ENCODE assay signal across 15 cellular contexts in the genomic region with DNA sequence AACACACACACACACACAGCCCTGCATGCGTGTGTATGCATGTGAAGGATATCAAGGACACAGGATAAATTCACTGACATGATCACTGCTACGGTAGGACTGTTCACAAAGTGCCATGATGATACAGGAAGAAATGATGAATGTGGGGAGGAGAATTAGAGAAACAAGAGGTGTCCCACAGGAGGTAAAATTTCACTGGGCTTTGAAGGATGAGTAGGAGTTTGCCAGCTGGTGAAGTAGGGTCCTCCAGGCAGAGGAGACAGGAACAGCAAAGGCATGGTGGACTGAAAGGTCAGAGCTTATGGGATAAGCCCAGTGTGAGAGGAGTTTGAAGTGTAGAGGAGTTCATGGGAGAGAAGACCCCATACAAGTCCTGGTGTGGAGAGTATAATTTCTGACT. TPM values are rescaled to one million over a fixed set of nuclear protein-coding genes. Genes with fewer than 3 reads are reported as not detected.
DNase-seq lines count a peak whose midpoint lies in the region; TF ChIP-seq lines count a peak whose summit lies in the region.
"Had no signal": no experiment of that assay in that cellular context is flagged by ENCODE, and none has a peak within 500 bp of the region (broad histone marks: within the 10 kb centered on the region; RNA-seq: fewer than 3 reads in every experiment).

No MANE protein-coding gene starts in this region.

- H3K4me1 Mint-ChIP-seq in Caco-2 (ENCODE audit: low read depth, unreplicated experiment) (peaks cover 78% of the 10 kb centered on the region), endodermal cell (peaks cover 74% of the 10 kb centered on the region)

- H3K27me3 ChIP-seq in BE2C (no peaks in the 10 kb centered on the region), Caco-2 (replicated peaks; ENCODE audit: control insufficient read depth, insufficient read depth, low read length) (no peaks in the 10 kb centered on the region), endodermal cell (ENCODE audit: control insufficient read depth, insufficient read depth, low read length, poor library complexity, severe bottlenecking) (peaks cover 42% of the 10 kb centered on the region), neutrophil (no peaks in the 10 kb centered on the region)
- H3K27me3 ChIP-seq: SJSA1 had no signal

- no peaks in the 10 kb centered on the region; the same call in 1 of the 2 replicates for H3K36me3 ChIP-seq in BE2C
- peaks cover 3% of the 10 kb centered on the region for H3K36me3 ChIP-seq in Caco-2 (ENCODE audit: control insufficient read depth, insufficient read depth, low read length)
- no peaks in the 10 kb centered on the region for H3K36me3 ChIP-seq in endodermal cell (ENCODE audit: control insufficient read depth, insufficient read depth, low read length)
- no peaks in the 10 kb centered on the region for H3K36me3 ChIP-seq in neutrophil
- H3K36me3 ChIP-seq: SJSA1 had no signal

- H3K4me3 ChIP-seq in BE2C (ENCODE audit: low read depth, low read length) (peak overlapping the region; percentile 32; the same call in 1 of the 2 replicates), Caco-2 (ENCODE audit: low read depth, low read length) (no peak overlapping the region), endodermal cell (ENCODE audit: low read length) (no peak overlapping the region), neutrophil (ENCODE audit: low read depth in 1 of 2, low read length in 1 of 2) (no peak overlapping the region)
- H3K4me3 ChIP-seq: A549, SJSA1 had no signal

- no peaks in the 10 kb centered on the region for H3K9me3 ChIP-seq in BE2C
- no peaks in the 10 kb centered on the region for H3K9me3 ChIP-seq in Caco-2
- no peaks in the 10 kb centered on the region for H3K9me3 ChIP-seq in endodermal cell (ENCODE audit: control insufficient read depth, low read length)
- H3K9me3 ChIP-seq in neutrophil: no peaks in the 10 kb centered on the region
- H3K9me3 ChIP-seq: A549, SJSA1 had no signal

- DNase-seq in BE2C (no peak), Caco-2 (no peak), endodermal cell (no peak), retina (no peak), NCI-H1048 (lab: John Stamatoyannopoulos, UW) (no peak)
- no peak for DNase-seq in stimulated activated CD4-positive, alpha-beta T cell treated with anti-CD3 and anti-CD28 coated beads, Interleukin-4, amount 100 ng/mL, for 24 hours
- DNase-seq: Calu3; CD8-positive, alpha-beta T cell; DMS153; H7; HFFc6; KG1 had no signal

- no peak for TF ChIP-seq CTCF in BE2C (IDR thresholded peaks at IDR 0.05; ENCODE audit: low read depth, low read length)
- no peak for TF ChIP-seq CTCF in Caco-2 (IDR thresholded peaks at IDR 0.05; ENCODE audit: insufficient read depth in 1 of 2, low read depth in 1 of 2, low read length in 1 of 2, severe bottlenecking in 1 of 2, unreplicated experiment in 1 of 2)
- TF ChIP-seq CTCF in endodermal cell (conservative IDR thresholded peaks at IDR 0.05): no peak
- no peak for TF ChIP-seq CTCF in neutrophil (IDR thresholded peaks at IDR 0.05)

- H3K9me3 Mint-ChIP-seq in Caco-2 (ENCODE audit: unreplicated experiment): no peaks in the 10 kb centered on the region
- no peaks in the 10 kb centered on the region for H3K9me3 Mint-ChIP-seq in endodermal cell
- H3K9me3 Mint-ChIP-seq: CD8-positive, alpha-beta T cell; HFFc6 had no signal

- H3K36me3 Mint-ChIP-seq in Caco-2 (ENCODE audit: insufficient read depth, unreplicated experiment) (peaks cover 6% of the 10 kb centered on the region), endodermal cell (ENCODE audit: low read depth) (peaks cover 5% of the 10 kb centered on the region)
- H3K36me3 Mint-ChIP-seq: CD8-positive, alpha-beta T cell had no signal

- intact Hi-C loops in Caco-2 (cut with micrococcal nuclease; ENCODE audit: unreplicated experiment): loop anchor here (5.0 kb wide), 1 partner anchor 43 kb away; no protein-coding TSS in a partner anchor

- CTCF ChIA-PET in Caco-2 (lab: Charles Lee): interaction anchor here (1.9 kb wide), 1 partner anchor 13 kb away, joined by 7 read pairs; no protein-coding TSS in a partner anchor

- BruUV-seq in Caco-2 (replicated peaks; lab: Mats Ljungman, UMichigan): no TSS peak

- H3K27ac ChIP-seq in endodermal cell (ENCODE audit: low read depth, low read length) (peak overlapping the region; percentile 86), neutrophil (peak overlapping the region; percentile 70)
- H3K27ac ChIP-seq: A549, SJSA1 had no signal

- H3K9ac ChIP-seq in endodermal cell (ENCODE audit: extremely low read depth, low read length, poor library complexity, severe bottlenecking): no peak overlapping the region

- H3K4me3 Mint-ChIP-seq in Caco-2 (ENCODE audit: unreplicated experiment) (no peak overlapping the region), endodermal cell (no peak overlapping the region)
- H3K4me3 Mint-ChIP-seq: CD8-positive, alpha-beta T cell; HFFc6 had no signal

- H3K27ac Mint-ChIP-seq in Caco-2 (ENCODE audit: unreplicated experiment) (peak overlapping the region; percentile 28), endodermal cell (no peak overlapping the region)
- H3K27ac Mint-ChIP-seq: CD8-positive, alpha-beta T cell; HFFc6 had no signal

- H3K27me3 Mint-ChIP-seq in Caco-2 (ENCODE audit: insufficient read depth, unreplicated experiment): no peaks in the 10 kb centered on the region
- H3K27me3 Mint-ChIP-seq in endodermal cell (ENCODE audit: insufficient read depth): peaks cover 30% of the 10 kb centered on the region

- H3K4me1 ChIP-seq in BE2C (peaks cover 33% of the 10 kb centered on the region), Caco-2 (peaks cover 68% of the 10 kb centered on the region), endodermal cell (ENCODE audit: control insufficient read depth, insufficient read depth, low read length) (peaks cover 24% of the 10 kb centered on the region), neutrophil (ENCODE audit: control insufficient read depth in 1 of 2, insufficient read depth in 1 of 2, low read depth in 1 of 2, low read length in 1 of 2) (peaks cover 70 to 89% of the 10 kb centered on the region in 2 experiments)
- H3K4me1 ChIP-seq: SJSA1 had no signal

- POLR2A ChIA-PET in Caco-2 (lab: Charles Lee): no interaction called here

- WGBS in endodermal cell (ENCODE audit: insufficient coverage in 1 of 2, insufficient read length in 1 of 2), 2 experiments: 83 to 99% methylated on average over 1 to 2 of the region's 2 CpGs

RNA-seq across cellular contexts. Expression of gene NECTIN1, which starts 18.6 kb away (rescaled TPM):
- 167 TPM for polyA plus RNA-seq in BE2C (2012; ENCODE audit: insufficient read depth, insufficient read length, low read depth)
- total RNA-seq in Caco-2 (2022) (60.1 and 63.6 TPM in 2 replicates), endodermal cell (10 to 100 TPM; 29.3 to 45.3 TPM)
- 40.7 TPM for polyA plus RNA-seq in endodermal cell (2013, experiment 1 of 2)
- 31.7 TPM for polyA plus RNA-seq in endodermal cell (2013, experiment 2 of 2)
